In genomic region chr11:76735218-76735480, GRCh38 we compare ENCODE assay signal across 17 cellular contexts. TPM values are rescaled to one million over a fixed set of nuclear protein-coding genes. Genes with fewer than 3 reads are reported as not detected.
DNase-seq lines count a peak whose midpoint lies in the region; ATAC-seq and TF ChIP-seq lines count a peak whose summit lies in the region.
"Had no signal": no experiment of that assay in that cellular context is flagged by ENCODE, and none has a peak within 500 bp of the region (broad histone marks: within the 10 kb centered on the region; RNA-seq: fewer than 3 reads in every experiment).

No MANE protein-coding gene starts in this region.

- TF ChIP-seq POLR2A in erythroblast (IDR thresholded peaks at IDR 0.05; ENCODE audit: low read length) (no peak), uterus (IDR thresholded peaks at IDR 0.05) (no peak)

- H2BK15ac ChIP-seq in neuronal stem cell (ENCODE audit: low read length), result no peak overlapping the region

- peaks cover 33% of the 10 kb centered on the region for H3K4me1 Mint-ChIP-seq in WTC11
- H3K4me1 Mint-ChIP-seq: activated naive CD4-positive, alpha-beta T cell treated with anti-CD3 and anti-CD28 coated beads, Interleukin-2, amount 50 U/mL, for 24 hours had no signal

- H2AK5ac ChIP-seq in neuronal stem cell (ENCODE audit: low read depth, low read length), result no peak overlapping the region

- no peak overlapping the region for H3K4me3 Mint-ChIP-seq in WTC11
- H3K4me3 Mint-ChIP-seq: activated naive CD4-positive, alpha-beta T cell treated with anti-CD3 and anti-CD28 coated beads, Interleukin-2, amount 50 U/mL, for 24 hours; activated T-helper 1 cell treated with anti-CD3 and anti-CD28 coated beads, Interleukin-12 subunit alpha, Interleukin-12 subunit beta, Interleukin-2, Interleukin-4 antibody, amounts not matched to agents 30 ng/mL and 10 ng/mL and 1 ng/mL, durations not matched to agents 14 hours and 24 hours and 36 hours; CD8-positive, alpha-beta T cell had no signal

- no peak overlapping the region for H4K91ac ChIP-seq in neuronal stem cell (ENCODE audit: low read depth, low read length, poor library complexity)

- H3K4me1 ChIP-seq in hepatocyte (ENCODE audit: insufficient read depth), result peaks cover 9% of the 10 kb centered on the region
- peaks cover 2 to 9% of the 10 kb centered on the region in 2 donors for H3K4me1 ChIP-seq in neuronal stem cell (ENCODE audit: control insufficient read depth in 2 of 2, insufficient read depth in 1 of 2, low read depth in 1 of 2, low read length in 2 of 2)
- H3K4me1 ChIP-seq in uterus, result no peaks in the 10 kb centered on the region
- H3K4me1 ChIP-seq: colonic mucosa, HAP-1 had no signal

- H3K79me1 ChIP-seq in neuronal stem cell (ENCODE audit: low read depth, low read length), result no peaks in the 10 kb centered on the region

- no peaks in the 10 kb centered on the region for H3K9me3 ChIP-seq in hepatocyte (ENCODE audit: low read depth)
- H3K9me3 ChIP-seq in neuronal stem cell (replicated peaks in 1 of 2; ENCODE audit: control insufficient read depth in 2 of 2, insufficient read depth in 1 of 2, low read depth in 1 of 2, low read length in 2 of 2), result no peaks in the 10 kb centered on the region
- H3K9me3 ChIP-seq in uterus, result no peaks in the 10 kb centered on the region
- H3K9me3 ChIP-seq: colonic mucosa, HAP-1 had no signal

- no peaks in the 10 kb centered on the region for H3K36me3 Mint-ChIP-seq in WTC11
- H3K36me3 Mint-ChIP-seq: activated naive CD4-positive, alpha-beta T cell treated with anti-CD3 and anti-CD28 coated beads, Interleukin-2, amount 50 U/mL, for 24 hours; CD8-positive, alpha-beta T cell had no signal

- H3K27me3 ChIP-seq in H7 (ENCODE audit: control insufficient read depth, insufficient read depth, low read length) (no peaks in the 10 kb centered on the region), hepatocyte (no peaks in the 10 kb centered on the region), neuronal stem cell (ENCODE audit: control insufficient read depth in 3 of 3, insufficient read depth in 3 of 3, low read depth in 1 of 3, low read length in 3 of 3) (peaks cover 0 to 18% (median 0%) of the 10 kb centered on the region in 3 experiments), uterus (no peaks in the 10 kb centered on the region)
- H3K27me3 ChIP-seq: colonic mucosa had no signal

- no peaks in the 10 kb centered on the region for H3K9me3 Mint-ChIP-seq in WTC11
- H3K9me3 Mint-ChIP-seq: activated naive CD4-positive, alpha-beta T cell treated with anti-CD3 and anti-CD28 coated beads, Interleukin-2, amount 50 U/mL, for 24 hours; activated T-helper 1 cell treated with anti-CD3 and anti-CD28 coated beads, Interleukin-12 subunit alpha, Interleukin-12 subunit beta, Interleukin-2, Interleukin-4 antibody, amounts not matched to agents 30 ng/mL and 10 ng/mL and 1 ng/mL, durations not matched to agents 14 hours and 24 hours and 36 hours; CD8-positive, alpha-beta T cell had no signal

- DNase-seq in H7 (peak; percentile 49), WTC11 (ENCODE audit: low spot score) (no peak), hepatocyte (ENCODE audit: low spot score) (peak; percentile 36), neuronal stem cell (ENCODE audit: low spot score) (no peak), erythroblast (lab: John Stamatoyannopoulos, UW) (no peak), uterus (no peak)
- DNase-seq: CD8-positive, alpha-beta T cell; colonic mucosa; NCI-H1417; NCI-H2171; stimulated activated CD4-positive, alpha-beta T cell treated with anti-CD3 and anti-CD28 coated beads, Interleukin-1b, Interleukin-23, amount 100 ng/mL, for 48 hours; stimulated activated naive CD4-positive, alpha-beta T cell had no signal

- intact Hi-C loops in uterus (cut with DNase I; ENCODE audit: low total_unique reads), result loop anchor here (2.0 kb wide), 1 partner anchor 62 kb away; no protein-coding TSS in a partner anchor

- H3K18ac ChIP-seq in neuronal stem cell (ENCODE audit: low read length), result no peak overlapping the region

- CTCF ChIA-PET in WTC11 (lab: Charles Lee), result interaction anchor here (0.9 to 7.2 kb wide), 21 partner anchors 12 to 356 kb away, joined by 3 to 135 read pairs (median 16); partner anchors contain the start of gene TSKU

- no peaks in the 10 kb centered on the region for H4K20me1 ChIP-seq in hepatocyte (ENCODE audit: insufficient read depth, poor library complexity, severe bottlenecking)

- no peak overlapping the region for H3K4me3 ChIP-seq in H7 (ENCODE audit: insufficient read depth, low read depth, low read length)
- no peak overlapping the region for H3K4me3 ChIP-seq in hepatocyte
- no peak overlapping the region for H3K4me3 ChIP-seq in neuronal stem cell (ENCODE audit: low read length in 2 of 2)
- no peak overlapping the region for H3K4me3 ChIP-seq in uterus
- H3K4me3 ChIP-seq: colonic mucosa, HAP-1 had no signal

- H3K9me2 ChIP-seq in hepatocyte (replicated peaks; ENCODE audit: insufficient read depth), result no peaks in the 10 kb centered on the region

- H3K79me2 ChIP-seq in hepatocyte, result no peaks in the 10 kb centered on the region

- no peak overlapping the region for H2BK5ac ChIP-seq in neuronal stem cell (ENCODE audit: low read length)

- H2AFZ ChIP-seq in hepatocyte (no peak overlapping the region), neuronal stem cell (ENCODE audit: low read length) (peak overlapping the region; percentile 70)

- 45% methylated on average over 3 of the region's 3 CpGs for WGBS in hepatocyte (ENCODE audit: low lambda C conversion rate, missing lambda C conversion rate)
- no CpG with 5 or more reads among the region's 3 CpGs for WGBS in neuronal stem cell (ENCODE audit: extremely low coverage in 2 of 2, insufficient read length in 2 of 2, insufficient replicate concordance in 1 of 2), 2 donors

- H3K36me3 ChIP-seq in H7 (replicated peaks; ENCODE audit: control insufficient read depth, insufficient read depth, low read length), result no peaks in the 10 kb centered on the region
- no peaks in the 10 kb centered on the region for H3K36me3 ChIP-seq in hepatocyte (replicated peaks; ENCODE audit: insufficient read depth, low read depth)
- no peaks in the 10 kb centered on the region for H3K36me3 ChIP-seq in neuronal stem cell (replicated peaks in 1 of 2; ENCODE audit: control insufficient read depth in 2 of 2, insufficient read depth in 2 of 2, low read length in 2 of 2)
- H3K36me3 ChIP-seq in uterus, result no peaks in the 10 kb centered on the region
- H3K36me3 ChIP-seq: colonic mucosa, HAP-1 had no signal

- H3K27ac ChIP-seq in hepatocyte (no peak overlapping the region), neuronal stem cell (replicated peaks; ENCODE audit: low read length) (no peak overlapping the region), uterus (peak overlapping the region in 1 of 2 donors; percentile 16)
- H3K27ac ChIP-seq: colonic mucosa had no signal

- no peak overlapping the region for H3K4ac ChIP-seq in neuronal stem cell (ENCODE audit: low read length)

- no peak overlapping the region for H3K14ac ChIP-seq in neuronal stem cell (ENCODE audit: low read length)

- H3K9ac ChIP-seq in neuronal stem cell (ENCODE audit: low read depth, low read length, poor library complexity), result no peak overlapping the region

- H3K23ac ChIP-seq in neuronal stem cell (ENCODE audit: low read depth, low read length, poor library complexity), result peak overlapping the region; percentile 21

- no peak overlapping the region for H4K8ac ChIP-seq in neuronal stem cell (ENCODE audit: low read depth, low read length)

- peaks cover 2% of the 10 kb centered on the region; the same call in 1 of the 2 replicates for H3K27me3 Mint-ChIP-seq in WTC11 (ENCODE audit: low read depth)
- H3K27me3 Mint-ChIP-seq: activated naive CD4-positive, alpha-beta T cell treated with anti-CD3 and anti-CD28 coated beads, Interleukin-2, amount 50 U/mL, for 24 hours had no signal

- ATAC-seq in WTC11, result peak; percentile 9
- no peak for ATAC-seq in GM19455 (IDR thresholded peaks at IDR 0.05; ENCODE audit: unreplicated experiment)
- ATAC-seq: CD8-positive, alpha-beta T cell; Right ventricle myocardium inferior had no signal

- peak overlapping the region; percentile 67; the same call in 1 of the 2 replicates for H3K27ac Mint-ChIP-seq in WTC11
- H3K27ac Mint-ChIP-seq: activated naive CD4-positive, alpha-beta T cell treated with anti-CD3 and anti-CD28 coated beads, Interleukin-2, amount 50 U/mL, for 24 hours; activated T-helper 1 cell treated with anti-CD3 and anti-CD28 coated beads, Interleukin-12 subunit alpha, Interleukin-12 subunit beta, Interleukin-2, Interleukin-4 antibody, amounts not matched to agents 30 ng/mL and 10 ng/mL and 1 ng/mL, durations not matched to agents 14 hours and 24 hours and 36 hours; CD8-positive, alpha-beta T cell had no signal

- H2BK120ac ChIP-seq in neuronal stem cell (ENCODE audit: low read depth, low read length), result no peak overlapping the region

- H2BK12ac ChIP-seq in neuronal stem cell (ENCODE audit: low read length), result no peak overlapping the region

- POLR2A ChIA-PET in WTC11 (lab: Charles Lee), result interaction anchor here (0.8 to 1.3 kb wide), 2 partner anchors 48 to 63 kb away, joined by 3 to 4 read pairs; partner anchors contain the start of gene TSKU

- no peak for TF ChIP-seq CTCF in WTC11 (IDR thresholded peaks at IDR 0.05)
- no peak for TF ChIP-seq CTCF in hepatocyte (IDR thresholded peaks at IDR 0.05; ENCODE audit: poor library complexity)
- no peak for TF ChIP-seq CTCF in uterus (IDR thresholded peaks at IDR 0.05)

- H3K4me2 ChIP-seq in hepatocyte (peak overlapping the region; percentile 31), neuronal stem cell (ENCODE audit: insufficient read depth, low read length, poor library complexity, severe bottlenecking) (no peak overlapping the region)

TF ChIP-seq in WTC11, 78 proteins besides CTCF, POLR2A, EP300 and RAD21 (continues in another document):
- TF ChIP-seq PRRX2 (CRISPR knock-in tag; IDR thresholded peaks at IDR 0.05), result no peak
- no peak for TF ChIP-seq MLX (CRISPR knock-in tag; IDR thresholded peaks at IDR 0.05)
- TF ChIP-seq ZNF416 (CRISPR knock-in tag; IDR thresholded peaks at IDR 0.05), result no peak
- TF ChIP-seq FOXP1 (CRISPR knock-in tag; IDR thresholded peaks at IDR 0.05; ENCODE audit: borderline replicate concordance), result no peak
- no peak for TF ChIP-seq JAZF1 (CRISPR knock-in tag; IDR thresholded peaks at IDR 0.05)
- TF ChIP-seq TEAD1 (CRISPR knock-in tag; IDR thresholded peaks at IDR 0.05), result no peak

RNA-seq across cellular contexts. Expression of gene TSKU, which starts 48.0 kb away (rescaled TPM):
- total RNA-seq in H7 (2014; rRNA removed; shearing (Covaris generic)), result 53.3 and 68.8 TPM in 2 replicates
- total RNA-seq in WTC11 (2021) (24.0 to 30.3 TPM (median 24.4 TPM) in 3 replicates), hepatocyte (61.9 and 62.9 TPM in 2 replicates), uterus (100 to 1,000 TPM in 1 of 4 donors, 10 to 100 TPM in 3; 19.4 to 108 (median 27.4) TPM)
- polyA plus RNA-seq in hepatocyte, result 73.7 and 81.9 TPM in 2 replicates
- 12.1 TPM for polyA plus RNA-seq in neuronal stem cell (2013, experiment 1 of 2)
- polyA plus RNA-seq in neuronal stem cell (2013, experiment 2 of 2), result 11.9 TPM
- total RNA-seq: CD8-positive, alpha-beta T cell had no signal

Comparison
In these comparisons a context has a peak if more than half of its experiments do, and no peak if none do; other contexts are left out.
1. DNase-seq: peak in H7 (single experiment) and hepatocyte (single experiment); none in WTC11 (single experiment), neuronal stem cell (single experiment), erythroblast (0 of 2) and uterus (0 of 2).